ENCODE assay signal across 1 cellular context in the genomic region with DNA sequence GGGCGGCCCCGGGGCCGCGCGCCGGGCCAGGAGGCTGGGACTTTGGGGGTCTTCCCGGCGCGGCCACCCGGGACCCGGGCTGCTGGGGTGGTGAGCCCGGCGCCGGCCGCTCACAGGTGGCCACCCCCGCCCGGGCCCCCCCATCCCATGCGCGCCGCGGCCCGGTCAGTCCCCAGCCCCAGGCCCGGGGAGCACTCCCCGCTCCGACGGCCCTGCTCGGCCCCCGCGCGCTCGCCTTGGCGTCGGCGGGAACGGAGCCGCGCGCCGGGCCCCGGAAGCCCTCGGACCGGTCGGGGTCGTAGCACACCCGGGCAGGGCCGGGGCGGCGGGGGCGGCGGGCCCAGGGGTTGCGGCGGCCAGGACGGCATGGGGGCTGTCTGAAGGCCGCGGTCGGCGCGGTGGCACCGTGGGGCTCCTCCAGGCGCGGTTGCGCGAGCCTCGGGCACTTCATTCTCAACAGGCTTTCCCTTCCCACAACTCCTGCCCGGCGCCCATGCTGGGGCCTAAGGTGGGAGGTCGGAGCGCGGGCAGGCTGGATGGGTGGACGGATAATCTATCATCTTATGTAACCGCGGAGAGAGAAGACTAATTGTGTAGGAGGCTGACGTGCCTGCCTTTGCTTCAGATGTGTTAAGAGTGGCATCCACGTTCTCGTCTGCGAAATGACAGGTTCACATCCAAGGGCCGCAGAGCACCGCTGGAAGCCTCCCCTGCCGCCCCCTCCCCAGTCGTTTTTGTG.
A peak's percentile ranks its signal among the peaks of the same experiment; 100 is the strongest.
TF ChIP-seq lines count a peak whose summit lies in the region.

No MANE protein-coding gene starts in this region.

TF ChIP-seq in HepG2, 621 proteins besides CTCF, POLR2A, EP300 and RAD21 (continued from another document and continues in another):
- TF ChIP-seq, protein P1, sequence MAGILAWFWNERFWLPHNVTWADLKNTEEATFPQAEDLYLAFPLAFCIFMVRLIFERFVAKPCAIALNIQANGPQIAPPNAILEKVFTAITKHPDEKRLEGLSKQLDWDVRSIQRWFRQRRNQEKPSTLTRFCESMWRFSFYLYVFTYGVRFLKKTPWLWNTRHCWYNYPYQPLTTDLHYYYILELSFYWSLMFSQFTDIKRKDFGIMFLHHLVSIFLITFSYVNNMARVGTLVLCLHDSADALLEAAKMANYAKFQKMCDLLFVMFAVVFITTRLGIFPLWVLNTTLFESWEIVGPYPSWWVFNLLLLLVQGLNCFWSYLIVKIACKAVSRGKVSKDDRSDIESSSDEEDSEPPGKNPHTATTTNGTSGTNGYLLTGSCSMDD (CRISPR knock-in tag; IDR thresholded peaks at IDR 0.05), result no peak
- TF ChIP-seq, protein P2, sequence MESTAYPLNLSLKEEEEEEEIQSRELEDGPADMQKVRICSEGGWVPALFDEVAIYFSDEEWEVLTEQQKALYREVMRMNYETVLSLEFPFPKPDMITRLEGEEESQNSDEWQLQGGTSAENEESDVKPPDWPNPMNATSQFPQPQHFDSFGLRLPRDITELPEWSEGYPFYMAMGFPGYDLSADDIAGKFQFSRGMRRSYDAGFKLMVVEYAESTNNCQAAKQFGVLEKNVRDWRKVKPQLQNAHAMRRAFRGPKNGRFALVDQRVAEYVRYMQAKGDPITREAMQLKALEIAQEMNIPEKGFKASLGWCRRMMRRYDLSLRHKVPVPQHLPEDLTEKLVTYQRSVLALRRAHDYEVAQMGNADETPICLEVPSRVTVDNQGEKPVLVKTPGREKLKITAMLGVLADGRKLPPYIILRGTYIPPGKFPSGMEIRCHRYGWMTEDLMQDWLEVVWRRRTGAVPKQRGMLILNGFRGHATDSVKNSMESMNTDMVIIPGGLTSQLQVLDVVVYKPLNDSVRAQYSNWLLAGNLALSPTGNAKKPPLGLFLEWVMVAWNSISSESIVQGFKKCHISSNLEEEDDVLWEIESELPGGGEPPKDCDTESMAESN (CRISPR knock-in tag; conservative IDR thresholded peaks at IDR 0.05), result no peak
- TF ChIP-seq NR2F6 (IDR thresholded peaks at IDR 0.05) (no peak), NR2F6 (CRISPR knock-in tag; IDR thresholded peaks at IDR 0.05) (no peak), SIN3A (IDR thresholded peaks at IDR 0.05; ENCODE audit: borderline replicate concordance, low read depth, low read length) (peak; percentile 54; the same call in 1 of the 2 replicates), NBN (conservative IDR thresholded peaks at IDR 0.05) (no peak), YY1 (IDR thresholded peaks at IDR 0.05; ENCODE audit: insufficient read depth, insufficient replicate concordance, low read depth, low read length) (no peak), CBFB (CRISPR knock-in tag; IDR thresholded peaks at IDR 0.05) (no peak), ZNF296 (CRISPR knock-in tag; conservative IDR thresholded peaks at IDR 0.05) (0 out of 2 replicates have a peak, but pooled peaks have one; percentile 25), SPEN (CRISPR knock-in tag; IDR thresholded peaks at IDR 0.05; ENCODE audit: low read depth) (no peak), ZNF33A (CRISPR knock-in tag; IDR thresholded peaks at IDR 0.05; ENCODE audit: borderline replicate concordance) (no peak), ZNF451 (CRISPR knock-in tag; IDR thresholded peaks at IDR 0.05) (no peak; the same call in 1 of the 2 replicates), SNRNP70 (IDR thresholded peaks at IDR 0.05; ENCODE audit: low read depth, low read length) (no peak), ZKSCAN8 (CRISPR knock-in tag; IDR thresholded peaks at IDR 0.05; ENCODE audit: borderline replicate concordance) (no peak), ZNF674 (CRISPR knock-in tag; IDR thresholded peaks at IDR 0.05; ENCODE audit: low read depth) (no peak), SP5 (CRISPR knock-in tag; IDR thresholded peaks at IDR 0.05; ENCODE audit: borderline replicate concordance, low read depth) (no peak), BRD4 (CRISPR knock-in tag; IDR thresholded peaks at IDR 0.05) (no peak), MEIS1 (CRISPR knock-in tag; IDR thresholded peaks at IDR 0.05; ENCODE audit: borderline replicate concordance) (no peak), CREM (IDR thresholded peaks at IDR 0.05) (no peak), CREM (CRISPR knock-in tag; IDR thresholded peaks at IDR 0.05) (no peak), ZNF558 (CRISPR knock-in tag; IDR thresholded peaks at IDR 0.05; ENCODE audit: borderline replicate concordance) (no peak), MYNN (CRISPR knock-in tag; IDR thresholded peaks at IDR 0.05; ENCODE audit: low read depth) (no peak), GFI1 (CRISPR knock-in tag; IDR thresholded peaks at IDR 0.05; ENCODE audit: borderline replicate concordance) (no peak), ZNF543 (CRISPR knock-in tag; IDR thresholded peaks at IDR 0.05) (no peak), GTF2F1 (IDR thresholded peaks at IDR 0.05; ENCODE audit: low read length) (no peak), MED13 (CRISPR knock-in tag; IDR thresholded peaks at IDR 0.05) (no peak), ZNF761 (CRISPR knock-in tag; conservative IDR thresholded peaks at IDR 0.05) (no peak), ZKSCAN1 (IDR thresholded peaks at IDR 0.05; ENCODE audit: low read length) (no peak), FOXA1 (IDR thresholded peaks at IDR 0.05) (no peak), FOXA1 (CRISPR knock-in tag; IDR thresholded peaks at IDR 0.05) (no peak), ZNF496 (CRISPR knock-in tag; IDR thresholded peaks at IDR 0.05; ENCODE audit: insufficient replicate concordance) (no peak), HOXD1 (CRISPR knock-in tag; IDR thresholded peaks at IDR 0.05) (no peak), IRX3 (CRISPR knock-in tag; IDR thresholded peaks at IDR 0.05; ENCODE audit: borderline replicate concordance, low read depth) (no peak), ZNF775 (CRISPR knock-in tag; IDR thresholded peaks at IDR 0.05; ENCODE audit: borderline replicate concordance) (no peak)
- TF ChIP-seq, protein P3, sequence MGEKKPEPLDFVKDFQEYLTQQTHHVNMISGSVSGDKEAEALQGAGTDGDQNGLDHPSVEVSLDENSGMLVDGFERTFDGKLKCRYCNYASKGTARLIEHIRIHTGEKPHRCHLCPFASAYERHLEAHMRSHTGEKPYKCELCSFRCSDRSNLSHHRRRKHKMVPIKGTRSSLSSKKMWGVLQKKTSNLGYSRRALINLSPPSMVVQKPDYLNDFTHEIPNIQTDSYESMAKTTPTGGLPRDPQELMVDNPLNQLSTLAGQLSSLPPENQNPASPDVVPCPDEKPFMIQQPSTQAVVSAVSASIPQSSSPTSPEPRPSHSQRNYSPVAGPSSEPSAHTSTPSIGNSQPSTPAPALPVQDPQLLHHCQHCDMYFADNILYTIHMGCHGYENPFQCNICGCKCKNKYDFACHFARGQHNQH (CRISPR knock-in tag; IDR thresholded peaks at IDR 0.05), result no peak
- TF ChIP-seq, protein P4, sequence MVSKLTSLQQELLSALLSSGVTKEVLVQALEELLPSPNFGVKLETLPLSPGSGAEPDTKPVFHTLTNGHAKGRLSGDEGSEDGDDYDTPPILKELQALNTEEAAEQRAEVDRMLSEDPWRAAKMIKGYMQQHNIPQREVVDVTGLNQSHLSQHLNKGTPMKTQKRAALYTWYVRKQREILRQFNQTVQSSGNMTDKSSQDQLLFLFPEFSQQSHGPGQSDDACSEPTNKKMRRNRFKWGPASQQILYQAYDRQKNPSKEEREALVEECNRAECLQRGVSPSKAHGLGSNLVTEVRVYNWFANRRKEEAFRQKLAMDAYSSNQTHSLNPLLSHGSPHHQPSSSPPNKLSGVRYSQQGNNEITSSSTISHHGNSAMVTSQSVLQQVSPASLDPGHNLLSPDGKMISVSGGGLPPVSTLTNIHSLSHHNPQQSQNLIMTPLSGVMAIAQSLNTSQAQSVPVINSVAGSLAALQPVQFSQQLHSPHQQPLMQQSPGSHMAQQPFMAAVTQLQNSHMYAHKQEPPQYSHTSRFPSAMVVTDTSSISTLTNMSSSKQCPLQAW (CRISPR knock-in tag; IDR thresholded peaks at IDR 0.05), result no peak
- TF ChIP-seq, protein P5, sequence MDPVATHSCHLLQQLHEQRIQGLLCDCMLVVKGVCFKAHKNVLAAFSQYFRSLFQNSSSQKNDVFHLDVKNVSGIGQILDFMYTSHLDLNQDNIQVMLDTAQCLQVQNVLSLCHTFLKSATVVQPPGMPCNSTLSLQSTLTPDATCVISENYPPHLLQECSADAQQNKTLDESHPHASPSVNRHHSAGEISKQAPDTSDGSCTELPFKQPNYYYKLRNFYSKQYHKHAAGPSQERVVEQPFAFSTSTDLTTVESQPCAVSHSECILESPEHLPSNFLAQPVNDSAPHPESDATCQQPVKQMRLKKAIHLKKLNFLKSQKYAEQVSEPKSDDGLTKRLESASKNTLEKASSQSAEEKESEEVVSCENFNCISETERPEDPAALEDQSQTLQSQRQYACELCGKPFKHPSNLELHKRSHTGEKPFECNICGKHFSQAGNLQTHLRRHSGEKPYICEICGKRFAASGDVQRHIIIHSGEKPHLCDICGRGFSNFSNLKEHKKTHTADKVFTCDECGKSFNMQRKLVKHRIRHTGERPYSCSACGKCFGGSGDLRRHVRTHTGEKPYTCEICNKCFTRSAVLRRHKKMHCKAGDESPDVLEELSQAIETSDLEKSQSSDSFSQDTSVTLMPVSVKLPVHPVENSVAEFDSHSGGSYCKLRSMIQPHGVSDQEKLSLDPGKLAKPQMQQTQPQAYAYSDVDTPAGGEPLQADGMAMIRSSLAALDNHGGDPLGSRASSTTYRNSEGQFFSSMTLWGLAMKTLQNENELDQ (CRISPR knock-in tag; IDR thresholded peaks at IDR 0.05; ENCODE audit: borderline replicate concordance), result no peak
- TF ChIP-seq, protein P6, sequence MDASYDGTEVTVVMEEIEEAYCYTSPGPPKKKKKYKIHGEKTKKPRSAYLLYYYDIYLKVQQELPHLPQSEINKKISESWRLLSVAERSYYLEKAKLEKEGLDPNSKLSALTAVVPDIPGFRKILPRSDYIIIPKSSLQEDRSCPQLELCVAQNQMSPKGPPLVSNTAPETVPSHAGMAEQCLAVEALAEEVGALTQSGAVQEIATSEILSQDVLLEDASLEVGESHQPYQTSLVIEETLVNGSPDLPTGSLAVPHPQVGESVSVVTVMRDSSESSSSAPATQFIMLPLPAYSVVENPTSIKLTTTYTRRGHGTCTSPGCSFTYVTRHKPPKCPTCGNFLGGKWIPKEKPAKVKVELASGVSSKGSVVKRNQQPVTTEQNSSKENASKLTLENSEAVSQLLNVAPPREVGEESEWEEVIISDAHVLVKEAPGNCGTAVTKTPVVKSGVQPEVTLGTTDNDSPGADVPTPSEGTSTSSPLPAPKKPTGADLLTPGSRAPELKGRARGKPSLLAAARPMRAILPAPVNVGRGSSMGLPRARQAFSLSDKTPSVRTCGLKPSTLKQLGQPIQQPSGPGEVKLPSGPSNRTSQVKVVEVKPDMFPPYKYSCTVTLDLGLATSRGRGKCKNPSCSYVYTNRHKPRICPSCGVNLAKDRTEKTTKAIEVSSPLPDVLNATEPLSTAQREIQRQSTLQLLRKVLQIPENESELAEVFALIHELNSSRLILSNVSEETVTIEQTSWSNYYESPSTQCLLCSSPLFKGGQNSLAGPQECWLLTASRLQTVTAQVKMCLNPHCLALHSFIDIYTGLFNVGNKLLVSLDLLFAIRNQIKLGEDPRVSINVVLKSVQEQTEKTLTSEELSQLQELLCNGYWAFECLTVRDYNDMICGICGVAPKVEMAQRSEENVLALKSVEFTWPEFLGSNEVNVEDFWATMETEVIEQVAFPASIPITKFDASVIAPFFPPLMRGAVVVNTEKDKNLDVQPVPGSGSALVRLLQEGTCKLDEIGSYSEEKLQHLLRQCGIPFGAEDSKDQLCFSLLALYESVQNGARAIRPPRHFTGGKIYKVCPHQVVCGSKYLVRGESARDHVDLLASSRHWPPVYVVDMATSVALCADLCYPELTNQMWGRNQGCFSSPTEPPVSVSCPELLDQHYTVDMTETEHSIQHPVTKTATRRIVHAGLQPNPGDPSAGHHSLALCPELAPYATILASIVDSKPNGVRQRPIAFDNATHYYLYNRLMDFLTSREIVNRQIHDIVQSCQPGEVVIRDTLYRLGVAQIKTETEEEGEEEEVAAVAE (CRISPR knock-in tag; IDR thresholded peaks at IDR 0.05; ENCODE audit: borderline replicate concordance), result no peak
- TF ChIP-seq, protein P7, sequence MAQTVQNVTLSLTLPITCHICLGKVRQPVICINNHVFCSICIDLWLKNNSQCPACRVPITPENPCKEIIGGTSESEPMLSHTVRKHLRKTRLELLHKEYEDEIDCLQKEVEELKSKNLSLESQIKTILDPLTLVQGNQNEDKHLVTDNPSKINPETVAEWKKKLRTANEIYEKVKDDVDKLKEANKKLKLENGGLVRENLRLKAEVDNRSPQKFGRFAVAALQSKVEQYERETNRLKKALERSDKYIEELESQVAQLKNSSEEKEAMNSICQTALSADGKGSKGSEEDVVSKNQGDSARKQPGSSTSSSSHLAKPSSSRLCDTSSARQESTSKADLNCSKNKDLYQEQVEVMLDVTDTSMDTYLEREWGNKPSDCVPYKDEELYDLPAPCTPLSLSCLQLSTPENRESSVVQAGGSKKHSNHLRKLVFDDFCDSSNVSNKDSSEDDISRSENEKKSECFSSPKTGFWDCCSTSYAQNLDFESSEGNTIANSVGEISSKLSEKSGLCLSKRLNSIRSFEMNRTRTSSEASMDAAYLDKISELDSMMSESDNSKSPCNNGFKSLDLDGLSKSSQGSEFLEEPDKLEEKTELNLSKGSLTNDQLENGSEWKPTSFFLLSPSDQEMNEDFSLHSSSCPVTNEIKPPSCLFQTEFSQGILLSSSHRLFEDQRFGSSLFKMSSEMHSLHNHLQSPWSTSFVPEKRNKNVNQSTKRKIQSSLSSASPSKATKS (CRISPR knock-in tag; IDR thresholded peaks at IDR 0.05), result no peak
- TF ChIP-seq, protein P8, sequence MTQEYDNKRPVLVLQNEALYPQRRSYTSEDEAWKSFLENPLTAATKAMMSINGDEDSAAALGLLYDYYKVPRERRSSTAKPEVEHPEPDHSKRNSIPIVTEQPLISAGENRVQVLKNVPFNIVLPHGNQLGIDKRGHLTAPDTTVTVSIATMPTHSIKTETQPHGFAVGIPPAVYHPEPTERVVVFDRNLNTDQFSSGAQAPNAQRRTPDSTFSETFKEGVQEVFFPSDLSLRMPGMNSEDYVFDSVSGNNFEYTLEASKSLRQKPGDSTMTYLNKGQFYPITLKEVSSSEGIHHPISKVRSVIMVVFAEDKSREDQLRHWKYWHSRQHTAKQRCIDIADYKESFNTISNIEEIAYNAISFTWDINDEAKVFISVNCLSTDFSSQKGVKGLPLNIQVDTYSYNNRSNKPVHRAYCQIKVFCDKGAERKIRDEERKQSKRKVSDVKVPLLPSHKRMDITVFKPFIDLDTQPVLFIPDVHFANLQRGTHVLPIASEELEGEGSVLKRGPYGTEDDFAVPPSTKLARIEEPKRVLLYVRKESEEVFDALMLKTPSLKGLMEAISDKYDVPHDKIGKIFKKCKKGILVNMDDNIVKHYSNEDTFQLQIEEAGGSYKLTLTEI (CRISPR knock-in tag; conservative IDR thresholded peaks at IDR 0.05), result no peak
- TF ChIP-seq, protein P9, sequence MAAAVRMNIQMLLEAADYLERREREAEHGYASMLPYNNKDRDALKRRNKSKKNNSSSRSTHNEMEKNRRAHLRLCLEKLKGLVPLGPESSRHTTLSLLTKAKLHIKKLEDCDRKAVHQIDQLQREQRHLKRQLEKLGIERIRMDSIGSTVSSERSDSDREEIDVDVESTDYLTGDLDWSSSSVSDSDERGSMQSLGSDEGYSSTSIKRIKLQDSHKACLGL (CRISPR knock-in tag; IDR thresholded peaks at IDR 0.05), result no peak; the same call in 1 of the 2 replicates
- TF ChIP-seq, protein P10, sequence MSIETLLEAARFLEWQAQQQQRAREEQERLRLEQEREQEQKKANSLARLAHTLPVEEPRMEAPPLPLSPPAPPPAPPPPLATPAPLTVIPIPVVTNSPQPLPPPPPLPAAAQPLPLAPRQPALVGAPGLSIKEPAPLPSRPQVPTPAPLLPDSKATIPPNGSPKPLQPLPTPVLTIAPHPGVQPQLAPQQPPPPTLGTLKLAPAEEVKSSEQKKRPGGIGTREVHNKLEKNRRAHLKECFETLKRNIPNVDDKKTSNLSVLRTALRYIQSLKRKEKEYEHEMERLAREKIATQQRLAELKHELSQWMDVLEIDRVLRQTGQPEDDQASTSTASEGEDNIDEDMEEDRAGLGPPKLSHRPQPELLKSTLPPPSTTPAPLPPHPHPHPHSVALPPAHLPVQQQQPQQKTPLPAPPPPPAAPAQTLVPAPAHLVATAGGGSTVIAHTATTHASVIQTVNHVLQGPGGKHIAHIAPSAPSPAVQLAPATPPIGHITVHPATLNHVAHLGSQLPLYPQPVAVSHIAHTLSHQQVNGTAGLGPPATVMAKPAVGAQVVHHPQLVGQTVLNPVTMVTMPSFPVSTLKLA (IDR thresholded peaks at IDR 0.05), result no peak
